28 cellular contexts compared by ENCODE assay signal in the genomic region with DNA sequence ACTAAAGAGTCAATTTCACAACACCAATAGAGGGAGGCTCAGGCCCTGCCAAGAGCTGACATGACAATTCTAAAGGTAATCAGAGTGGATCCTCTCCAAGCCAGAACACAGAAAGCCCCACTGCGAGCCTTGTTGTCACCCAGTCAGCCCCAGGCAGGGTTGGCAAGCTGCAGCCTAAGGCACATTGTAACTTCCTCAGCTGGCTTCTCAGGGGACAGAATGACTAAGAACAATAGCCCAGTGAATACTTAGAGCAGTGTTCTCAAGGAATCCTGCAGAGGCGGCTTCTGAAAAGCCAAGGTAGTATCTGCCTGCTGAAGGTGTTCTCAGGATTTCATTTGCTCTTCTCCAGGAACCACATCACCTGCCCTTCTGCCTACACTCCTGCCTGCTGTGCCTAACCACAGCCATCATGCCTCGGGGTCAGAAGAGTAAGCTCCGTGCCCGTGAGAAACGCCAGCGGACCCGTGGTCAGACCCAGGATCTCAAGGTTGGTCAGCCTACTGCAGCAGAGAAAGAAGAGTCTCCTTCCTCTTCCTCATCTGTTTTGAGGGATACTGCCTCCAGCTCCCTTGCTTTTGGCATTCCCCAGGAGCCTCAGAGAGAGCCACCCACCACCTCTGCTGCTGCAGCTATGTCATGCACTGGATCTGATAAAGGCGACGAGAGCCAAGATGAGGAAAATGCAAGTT. TPM values are rescaled to one million over a fixed set of nuclear protein-coding genes. Genes with fewer than 3 reads are reported as not detected.
DNase-seq lines count a peak whose midpoint lies in the region; ATAC-seq, FAIRE-seq and TF ChIP-seq lines count a peak whose summit lies in the region.
"Had no signal": no experiment of that assay in that cellular context is flagged by ENCODE, and none has a peak within 500 bp of the region (broad histone marks: within the 10 kb centered on the region; RNA-seq: fewer than 3 reads in every experiment).

A gene with protein sequence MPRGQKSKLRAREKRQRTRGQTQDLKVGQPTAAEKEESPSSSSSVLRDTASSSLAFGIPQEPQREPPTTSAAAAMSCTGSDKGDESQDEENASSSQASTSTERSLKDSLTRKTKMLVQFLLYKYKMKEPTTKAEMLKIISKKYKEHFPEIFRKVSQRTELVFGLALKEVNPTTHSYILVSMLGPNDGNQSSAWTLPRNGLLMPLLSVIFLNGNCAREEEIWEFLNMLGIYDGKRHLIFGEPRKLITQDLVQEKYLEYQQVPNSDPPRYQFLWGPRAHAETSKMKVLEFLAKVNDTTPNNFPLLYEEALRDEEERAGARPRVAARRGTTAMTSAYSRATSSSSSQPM (plus strand): TSS at position 277 of the 692 bp plus-strand sequence. CDS start 136 bp downstream, at position 413.

- H3K79me1 ChIP-seq in neuronal stem cell (ENCODE audit: low read depth, low read length), result no peaks in the 10 kb centered on the region

- H3K23ac ChIP-seq in neuronal stem cell (ENCODE audit: low read depth, low read length, poor library complexity), result no peak within 1 kb of the TSS

- WGBS in GM12878 (ENCODE audit: insufficient coverage, insufficient replicate concordance, low lambda C conversion rate, missing lambda C conversion rate), result 44% methylated on average over 10 of the region's 10 CpGs
- WGBS in neuronal stem cell (ENCODE audit: extremely low coverage in 2 of 2, insufficient read length in 2 of 2, insufficient replicate concordance in 1 of 2), 2 donors, result no CpG with 5 or more reads among the region's 10 CpGs

- H3K36me3 ChIP-seq in GM12878 (ENCODE audit: control insufficient read depth in 2 of 2, insufficient read depth in 2 of 2, low read length in 1 of 2) (no peaks in the 10 kb centered on the region), neuronal stem cell (replicated peaks in 1 of 2; ENCODE audit: control insufficient read depth in 2 of 2, insufficient read depth in 2 of 2, low read length in 2 of 2) (no peaks in the 10 kb centered on the region)
- H3K36me3 ChIP-seq: BLaER1 treated with 17β-estradiol and CSF1 and Interleukin-3, amounts not matched to agents 10 nM and 100 nM had no signal

- SMC1A ChIA-PET in GM12878 (lab: Charles Lee; ENCODE audit: uncharacterized antibody, unreplicated experiment), result no interaction called here

- H3K4me1 ChIP-seq in GM12878 (ENCODE audit: control insufficient read depth, insufficient read depth, low read length), result no peaks in the 10 kb centered on the region
- H3K4me1 ChIP-seq in neuronal stem cell (ENCODE audit: control insufficient read depth in 2 of 2, insufficient read depth in 1 of 2, low read depth in 1 of 2, low read length in 2 of 2), result no peaks in the 10 kb centered on the region
- H3K4me1 ChIP-seq: BLaER1 treated with 17β-estradiol and CSF1 and Interleukin-3, amounts not matched to agents 10 nM and 100 nM; Caco-2 had no signal

- H3K14ac ChIP-seq in neuronal stem cell (ENCODE audit: low read length), result no peak within 1 kb of the TSS

- H2BK15ac ChIP-seq in neuronal stem cell (ENCODE audit: low read length), result no peak within 1 kb of the TSS

- no peak within 1 kb of the TSS for H4K91ac ChIP-seq in neuronal stem cell (ENCODE audit: low read depth, low read length, poor library complexity)

- no peak within 1 kb of the TSS for H3K4ac ChIP-seq in neuronal stem cell (ENCODE audit: low read length)

- in situ Hi-C loops in GM12878 (cut with MboI), result no loop called here

- POLR2A ChIA-PET in GM12878 (lab: Charles Lee), result no interaction called here

- H3K9ac ChIP-seq in GM12878 (ENCODE audit: control insufficient read depth, insufficient read depth, low read length), result no peak within 1 kb of the TSS
- no peak within 1 kb of the TSS for H3K9ac ChIP-seq in neuronal stem cell (ENCODE audit: low read depth, low read length, poor library complexity)
- H3K9ac ChIP-seq: BLaER1 treated with 17β-estradiol and CSF1 and Interleukin-3, amounts not matched to agents 10 nM and 100 nM; GM23248 had no signal

- ATAC-seq in HG02870 (IDR thresholded peaks at IDR 0.05; ENCODE audit: unreplicated experiment) (peak; percentile 57), GM12878 (peak; percentile 60)

- no peak within 1 kb of the TSS for H2BK5ac ChIP-seq in neuronal stem cell (ENCODE audit: low read length)

- H3K4me2 ChIP-seq in GM12878 (ENCODE audit: control insufficient read depth, insufficient read depth), result no peak within 1 kb of the TSS
- H3K4me2 ChIP-seq in neuronal stem cell (ENCODE audit: insufficient read depth, low read length, poor library complexity, severe bottlenecking), result peak within 1 kb of the TSS; percentile 11
- H3K4me2 ChIP-seq: BLaER1 treated with 17β-estradiol and CSF1 and Interleukin-3, amounts not matched to agents 10 nM and 100 nM had no signal

- no peak within 1 kb of the TSS for H3K4me3 ChIP-seq in GM12865 (ENCODE audit: low read depth, low read length)
- H3K4me3 ChIP-seq in GM12878, result no peak within 1 kb of the TSS
- no peak within 1 kb of the TSS for H3K4me3 ChIP-seq in neuronal stem cell (ENCODE audit: low read length in 2 of 2)
- H3K4me3 ChIP-seq: BLaER1 treated with 17β-estradiol and CSF1 and Interleukin-3, amounts not matched to agents 10 nM and 100 nM; GM23248; SK-N-MC had no signal

- intact Hi-C loops in GM12878 (cut with micrococcal nuclease; ENCODE audit: unreplicated experiment), result no loop called here

- BruUV-seq in GM12878 (replicated peaks; lab: Mats Ljungman, UMichigan), result no TSS peak

- H2BK12ac ChIP-seq in neuronal stem cell (ENCODE audit: low read length), result no peak within 1 kb of the TSS

- RAD21 ChIA-PET in GM12878 (lab: Charles Lee; ENCODE audit: unreplicated experiment), result no interaction called here

- H2BK120ac ChIP-seq in neuronal stem cell (ENCODE audit: low read depth, low read length), result no peak within 1 kb of the TSS

- H3K79me2 ChIP-seq in GM12878 (ENCODE audit: control insufficient read depth, insufficient read depth, low read length), result no peaks in the 10 kb centered on the region

- CTCF ChIA-PET in GM12878 (lab: Yijun Ruan, JAX), result no interaction called here

- H3K18ac ChIP-seq in neuronal stem cell (ENCODE audit: low read length), result no peak within 1 kb of the TSS

- no peak for TF ChIP-seq POLR2A in GM12878 (IDR thresholded peaks at IDR 0.05; ENCODE audit: low read depth, low read length)

- no peak for TF ChIP-seq EP300 in GM12878 (IDR thresholded peaks at IDR 0.05; ENCODE audit: borderline replicate concordance in 1 of 2, control insufficient read depth in 1 of 2, low read depth in 2 of 2, low read length in 2 of 2)

- no peaks in the 10 kb centered on the region for H3K9me3 ChIP-seq in GM12878 (replicated peaks; ENCODE audit: control insufficient read depth, insufficient read depth, low read length)
- no peaks in the 10 kb centered on the region for H3K9me3 ChIP-seq in neuronal stem cell (replicated peaks in 1 of 2; ENCODE audit: control insufficient read depth in 2 of 2, insufficient read depth in 1 of 2, low read depth in 1 of 2, low read length in 2 of 2)
- H3K9me3 ChIP-seq: Caco-2 had no signal

- no peak within 1 kb of the TSS for H3K27ac ChIP-seq in GM12878 (ENCODE audit: control insufficient read depth, insufficient read depth)
- no peak within 1 kb of the TSS for H3K27ac ChIP-seq in neuronal stem cell (replicated peaks; ENCODE audit: low read length)
- H3K27ac ChIP-seq: BLaER1 treated with 17β-estradiol and CSF1 and Interleukin-3, amounts not matched to agents 10 nM and 100 nM; GM23248; RWPE1; SK-N-MC had no signal

- no peak for TF ChIP-seq CTCF in GM12865 (IDR thresholded peaks at IDR 0.05; ENCODE audit: insufficient read depth, low read depth, low read length, missing control alignments)
- TF ChIP-seq CTCF in GM12878 (IDR thresholded peaks at IDR 0.05 in 2 of 3, conservative IDR thresholded peaks at IDR 0.05 in 1 of 3; ENCODE audit: control insufficient read depth in 2 of 3, extremely low read depth in 1 of 3, insufficient read depth in 1 of 3, low read depth in 3 of 3, low read length in 3 of 3), result no peak

- no peak within 1 kb of the TSS for H4K8ac ChIP-seq in neuronal stem cell (ENCODE audit: low read depth, low read length)

- no peak for TF ChIP-seq RAD21 in GM12878 (IDR thresholded peaks at IDR 0.05; ENCODE audit: insufficient read depth, low read depth, low read length)

- FAIRE-seq in GM12878 (lab: Jason Lieb, UNC), result no peak

- no peaks in the 10 kb centered on the region for H3K27me3 ChIP-seq in GM12878 (replicated peaks in 1 of 2; ENCODE audit: control insufficient read depth in 2 of 2, insufficient read depth in 2 of 2, low read length in 1 of 2)
- no peaks in the 10 kb centered on the region for H3K27me3 ChIP-seq in neuronal stem cell (ENCODE audit: control insufficient read depth in 3 of 3, insufficient read depth in 3 of 3, low read depth in 1 of 3, low read length in 3 of 3)
- H3K27me3 ChIP-seq: BLaER1 treated with 17β-estradiol and CSF1 and Interleukin-3, amounts not matched to agents 10 nM and 100 nM had no signal

- H2AFZ ChIP-seq in GM12878 (ENCODE audit: control insufficient read depth, low read depth, low read length) (no peak within 1 kb of the TSS), neuronal stem cell (ENCODE audit: low read length) (no peak within 1 kb of the TSS)
- H2AFZ ChIP-seq: GM23248 had no signal

- H4K20me1 ChIP-seq in GM12878 (ENCODE audit: control insufficient read depth, insufficient read depth), result no peaks in the 10 kb centered on the region
- H4K20me1 ChIP-seq: BLaER1 treated with 17β-estradiol and CSF1 and Interleukin-3, amounts not matched to agents 10 nM and 100 nM had no signal

- H2AK5ac ChIP-seq in neuronal stem cell (ENCODE audit: low read depth, low read length), result no peak within 1 kb of the TSS

- peak; percentile 30 for DNase-seq in GM12865 (ENCODE audit: low read depth)
- no peak for DNase-seq in GM12878 (ENCODE audit: low read depth, low spot score)
- no peak for DNase-seq in neuronal stem cell (ENCODE audit: low spot score)
- no peak for DNase-seq in NCI-H146 treated with DMSO at 0.1 percent for 48 hours (lab: John Stamatoyannopoulos, UW; ENCODE audit: unreplicated experiment)
- DNase-seq in hypothalamus (lab: John Stamatoyannopoulos, UW), result no peak
- no peak for DNase-seq in anterior cingulate cortex (lab: John Stamatoyannopoulos, UW)
- DNase-seq: 8988T; Caco-2; CD4-positive, alpha-beta memory T cell; DMS 273 treated with DMSO at 0.1 percent for 48 hours; DMS79 treated with DMSO at 0.1 percent for 48 hours; GM23248; H9; HFFc6; KBM-7; NCI-H1105; NCI-H146; NCI-H2029 treated with DMSO at 0.1 percent for 48 hours; NCI-H226; NCI-H510A treated with DMSO at 0.1 percent for 48 hours; NCI-H774; NK-92 treated with Interleukin-12 subunit alpha and Interleukin-12 subunit beta, amount 100 ng/mL, for 24 hours; SHP77 treated with DMSO at 0.1 percent for 48 hours; SW 1271 had no signal

RNA-seq across cellular contexts. Expression of the gene that starts here (rescaled TPM):
- total RNA-seq in GM12878 (2013; cell fraction: nucleolus; rRNA removed), result 0.17 TPM in 1 of 2 replicates, not detected in the other
- total RNA-seq in GM12878 (2014; rRNA removed) (not detected in 2 replicates), GM12878 (2014; rRNA removed; fragmentation: Illumina TruSeq; extraction: Trizol) (not detected in 2 replicates), GM12878 (2021) (not detected in 2 replicates)
- polyA plus RNA-seq in GM12878 (2011; ENCODE audit: low read depth), result not detected
- polyA plus RNA-seq in GM12878 (2011; rRNA removed) (not detected in 2 replicates), GM12878 (2014; fragmentation: Illumina TruSeq; extraction: Trizol) (0.04 TPM in 1 of 2 replicates, not detected in the other), GM12878 (2014; fragmentation: Nextera tagmentation; extraction: Ambion mirVana) (not detected), GM12878 (2014; rRNA removed) (not detected in 2 replicates), GM12878 (2016; fragmentation: Nextera tagmentation; extraction: Ambion mirVana) (not detected)
- not detected in 2 replicates for polyA plus RNA-seq in GM12878 (2011; cell fraction: cytosol; rRNA removed)
- polyA plus RNA-seq in GM12878 (2011; cell fraction: nucleus; rRNA removed), result not detected in 2 replicates
- polyA plus RNA-seq in GM12878 (2012), result not detected in 2 replicates
- polyA minus RNA-seq in GM12878 (2011; rRNA and poly(A)+ RNA removed), result not detected in 2 replicates
- not detected in 2 replicates for polyA minus RNA-seq in GM12878 (2011; cell fraction: cytosol; rRNA and poly(A)+ RNA removed)
- polyA minus RNA-seq in GM12878 (2011; cell fraction: nucleus; rRNA and poly(A)+ RNA removed), result not detected in 2 replicates
- not detected for polyA plus RNA-seq in neuronal stem cell (2013, experiment 1 of 2)
- not detected for polyA plus RNA-seq in neuronal stem cell (2013, experiment 2 of 2)
- total RNA-seq: Caco-2; CD4-positive, alpha-beta memory T cell; GM23248; HFFc6 had no signal
- polyA plus RNA-seq: CD4-positive, alpha-beta memory T cell; GM23248 had no signal

Comparison
In these comparisons a context has a peak if more than half of its experiments do, and no peak if none do; other contexts are left out.
1. Peak in ATAC-seq in GM12878; RNA of the gene not detected or under 1 TPM.